Comparison of ENCODE assay signal across 8 cellular contexts in the genomic region with DNA sequence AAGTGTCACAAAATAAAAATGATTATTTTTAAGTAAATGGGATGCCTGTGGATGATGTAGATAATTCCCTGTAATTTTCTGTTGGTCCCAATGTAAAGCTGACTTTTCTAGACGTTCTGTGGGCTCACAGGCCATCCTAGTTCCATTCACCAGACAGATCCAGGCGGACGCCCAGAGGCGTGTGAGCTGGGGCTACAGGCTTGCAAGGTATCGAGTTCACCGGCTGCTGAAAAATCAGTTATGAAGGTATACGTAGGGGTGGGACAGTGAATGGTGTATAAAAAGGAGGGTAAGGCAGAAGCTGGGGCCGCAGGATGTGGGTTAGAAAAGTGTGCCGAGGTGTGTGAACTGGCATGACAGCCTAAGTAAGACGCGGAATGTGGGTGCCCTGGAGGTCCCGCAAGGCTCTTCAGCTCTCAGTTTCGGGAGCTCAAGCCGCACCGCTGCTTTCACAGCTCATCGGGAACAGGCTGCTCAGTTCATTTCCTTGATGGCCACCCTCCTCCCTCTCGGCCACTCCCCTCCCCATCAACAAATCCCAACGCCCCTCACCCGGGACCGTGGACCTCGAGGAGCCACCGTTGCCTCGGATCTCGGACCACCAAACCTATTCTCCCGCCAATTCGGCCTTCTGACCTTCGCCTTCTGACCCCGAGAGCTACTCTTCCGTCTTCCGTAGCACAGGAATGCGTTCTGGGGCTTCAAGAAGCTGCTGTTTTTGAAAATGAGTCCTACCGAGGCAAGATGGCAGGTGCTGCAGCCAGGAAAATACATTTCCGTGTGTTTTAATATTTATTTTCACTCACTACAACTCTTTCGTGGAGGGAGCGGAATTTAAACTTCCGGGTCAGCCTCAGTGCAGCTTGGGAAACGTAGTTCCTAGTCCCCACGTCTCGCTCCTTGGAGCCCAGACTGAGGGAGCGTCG. TPM values are rescaled to one million over a fixed set of nuclear protein-coding genes. Genes with fewer than 3 reads are reported as not detected.
A peak's percentile ranks its signal among the peaks of the same experiment; 100 is the strongest.
DNase-seq lines count a peak whose midpoint lies in the region; ATAC-seq and TF ChIP-seq lines count a peak whose summit lies in the region.

A gene with protein sequence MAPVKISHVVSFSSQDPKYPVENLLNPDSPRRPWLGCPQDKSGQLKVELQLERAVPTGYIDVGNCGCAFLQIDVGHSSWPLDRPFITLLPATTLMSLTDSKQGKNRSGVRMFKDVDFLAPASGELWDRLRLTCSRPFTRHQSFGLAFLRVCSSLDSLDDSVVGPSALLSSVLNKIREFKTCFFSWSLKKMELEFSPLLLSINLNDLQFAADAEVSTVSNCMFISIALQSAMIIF (minus strand): TSS at position 782 of the 926 bp plus-strand sequence. CDS start 5,241 bp downstream, outside the sequence.

- TF ChIP-seq RAD21 in IMR-90 (IDR thresholded peaks at IDR 0.05; ENCODE audit: low read length): no peak

- H4K20me1 ChIP-seq in DND-41 (ENCODE audit: insufficient read depth, low read length): 0 out of 2 replicates have a peak, but pooled peaks cover 4% of the 10 kb centered on the region
- peaks cover 15% of the 10 kb centered on the region; the same call in 1 of the 2 replicates for H4K20me1 ChIP-seq in IMR-90 (ENCODE audit: insufficient read depth, low read length)
- 0 out of 2 replicates have a peak, but pooled peaks cover 3% of the 10 kb centered on the region for H4K20me1 ChIP-seq in OCI-LY7 (ENCODE audit: insufficient read depth, low read length)
- H4K20me1 ChIP-seq in neural progenitor cell (ENCODE audit: low read depth): peaks cover 27% of the 10 kb centered on the region

- H2AFZ ChIP-seq in DND-41 (ENCODE audit: low read depth, low read length) (peak within 1 kb of the TSS; percentile 94), IMR-90 (replicated peaks; ENCODE audit: low read length, poor library complexity) (peak within 1 kb of the TSS; percentile 98), OCI-LY7 (ENCODE audit: low read length) (peak within 1 kb of the TSS; percentile 79; the same call in 1 of the 2 replicates), neural progenitor cell (replicated peaks) (peak within 1 kb of the TSS; percentile 100)

- peak within 1 kb of the TSS; percentile 82 for H3K9ac ChIP-seq in DND-41 (ENCODE audit: low read depth, low read length)
- H3K9ac ChIP-seq in IMR-90 (ENCODE audit: low read depth, low read length): peak within 1 kb of the TSS; percentile 92
- peak within 1 kb of the TSS; percentile 82 for H3K9ac ChIP-seq in neural progenitor cell

- H3K9me1 ChIP-seq in IMR-90 (ENCODE audit: insufficient read depth, low read length): peaks cover 12% of the 10 kb centered on the region

- peak within 1 kb of the TSS; percentile 97 for H3K4me3 Mint-ChIP-seq in neural progenitor cell

- peak within 1 kb of the TSS; percentile 86 for H2AK5ac ChIP-seq in IMR-90 (ENCODE audit: low read depth, low read length)

- no peaks in the 10 kb centered on the region for H3K9me3 Mint-ChIP-seq in neural progenitor cell

- peak within 1 kb of the TSS; percentile 83 to 99 for H4K8ac ChIP-seq in IMR-90 (ENCODE audit: low read depth in 2 of 2, low read length in 2 of 2)

- H3K56ac ChIP-seq in IMR-90 (ENCODE audit: extremely low read depth, insufficient read depth, low read length): peak within 1 kb of the TSS; percentile 99

- BruUV-seq in IMR-90 (replicated peaks; lab: Mats Ljungman, UMichigan) (no TSS peak), OCI-LY7 (replicated peaks; lab: Mats Ljungman, UMichigan) (TSS peak; percentile 89)

- intact Hi-C loops in IMR-90 (cut with micrococcal nuclease) (no loop called here), OCI-LY7 (cut with micrococcal nuclease; ENCODE audit: unreplicated experiment) (loop anchor here (1.0 kb wide), 1 partner anchor 141 kb away; no protein-coding TSS in a partner anchor)

- H2BK15ac ChIP-seq in IMR-90 (ENCODE audit: low read depth, low read length): peak within 1 kb of the TSS; percentile 92; the same call in 2 of the 3 replicates

- CTCF ChIA-PET in IMR-90 (lab: Yijun Ruan, JAX) (interaction anchor here (0.5 to 1.1 kb wide), 3 partner anchors 10 to 217 kb away, joined by 3 to 4 read pairs (median 4); no protein-coding TSS in a partner anchor), OCI-LY7 (lab: Charles Lee; ENCODE audit: unreplicated experiment) (interaction anchor here (1.3 kb wide), 1 partner anchor 49 kb away, joined by 4 read pairs; no protein-coding TSS in a partner anchor)

- in situ Hi-C loops in IMR-90 (cut with MboI; ENCODE audit: low sequenced_read_pairs): loop anchor here (10.0 kb wide), 1 partner anchor 57 kb away; no protein-coding TSS in a partner anchor

- no peaks in the 10 kb centered on the region for H3K27me3 ChIP-seq in DND-41 (ENCODE audit: insufficient read depth, low read length, poor library complexity)
- H3K27me3 ChIP-seq in IMR-90 (ENCODE audit: control insufficient read depth, insufficient read depth, low read length): no peaks in the 10 kb centered on the region
- no peaks in the 10 kb centered on the region for H3K27me3 ChIP-seq in neural progenitor cell

- peak within 1 kb of the TSS; percentile 100 for H3K27ac Mint-ChIP-seq in neural progenitor cell

- DNase-seq in DND-41 (no peak), IMR-90 (peak; percentile 90), OCI-LY7 (ENCODE audit: low spot score) (peak; percentile 92), fibroblast of the aortic adventitia (ENCODE audit: low read depth) (peak; percentile 90), neural progenitor cell (ENCODE audit: low spot score) (peak; percentile 91)
- DNase-seq in activated T-cell treated with anti-CD3 and anti-CD28 coated beads, Interleukin-2, amount 50 U/mL, for 48 hours: peak; percentile 85

- peak within 1 kb of the TSS; percentile 96 for H3K27ac ChIP-seq in DND-41 (ENCODE audit: low read length)
- H3K27ac ChIP-seq in IMR-90 (ENCODE audit: insufficient read depth, low read length): peak within 1 kb of the TSS; percentile 93
- peak within 1 kb of the TSS; percentile 76 for H3K27ac ChIP-seq in OCI-LY7 (ENCODE audit: low read depth, low read length, poor library complexity, severe bottlenecking)
- H3K27ac ChIP-seq in neural progenitor cell: peak within 1 kb of the TSS; percentile 90
- H3K27ac ChIP-seq in temporal lobe (ENCODE audit: low read depth, low read length): peak within 1 kb of the TSS; percentile 72

- H2AK9ac ChIP-seq in IMR-90 (replicated peaks; ENCODE audit: low read depth, low read length, poor library complexity): peak within 1 kb of the TSS; percentile 97

- peak within 1 kb of the TSS; percentile 87 for H2BK20ac ChIP-seq in IMR-90 (ENCODE audit: low read depth, low read length)

- no peaks in the 10 kb centered on the region for H3K9me2 ChIP-seq in OCI-LY7 (ENCODE audit: insufficient read depth, low read length)

- POLR2A ChIA-PET in IMR-90 (lab: Charles Lee; ENCODE audit: unreplicated experiment) (no interaction called here), OCI-LY7 (lab: Charles Lee) (interaction anchor here (0.6 to 1.9 kb wide), 11 partner anchors 10 to 960 kb away, joined by 3 to 6 read pairs (median 3); no protein-coding TSS in a partner anchor)

- peaks cover 2% of the 10 kb centered on the region for H3K36me3 Mint-ChIP-seq in neural progenitor cell

- H3K14ac ChIP-seq in IMR-90 (replicated peaks; ENCODE audit: low read depth, low read length): peak within 1 kb of the TSS; percentile 93

- no peak for TF ChIP-seq POLR2A in IMR-90 (IDR thresholded peaks at IDR 0.05; ENCODE audit: low read depth, low read length)

- peak within 1 kb of the TSS; percentile 84 for H4K5ac ChIP-seq in IMR-90 (ENCODE audit: low read depth, low read length)

- peak within 1 kb of the TSS; percentile 93 for H2BK120ac ChIP-seq in IMR-90 (ENCODE audit: low read depth, low read length)

- H3K4me1 Mint-ChIP-seq in neural progenitor cell: peaks cover 24% of the 10 kb centered on the region

- H3K4me3 ChIP-seq in DND-41 (ENCODE audit: low read depth in 1 of 2, low read length in 2 of 2) (peak within 1 kb of the TSS; percentile 78 to 90), IMR-90 (ENCODE audit: insufficient read depth, low read depth, low read length) (peak within 1 kb of the TSS; percentile 79), OCI-LY7 (ENCODE audit: low read depth, low read length, poor library complexity, severe bottlenecking) (peak within 1 kb of the TSS; percentile 88), fibroblast of the aortic adventitia (ENCODE audit: low read depth, low read length) (peak within 1 kb of the TSS; percentile 99), neural progenitor cell (peak within 1 kb of the TSS; percentile 81)

- H3K4me1 ChIP-seq in DND-41 (ENCODE audit: insufficient read depth, low read length) (peaks cover 31% of the 10 kb centered on the region), IMR-90 (ENCODE audit: control insufficient read depth, insufficient read depth, low read length) (peaks cover 4% of the 10 kb centered on the region), OCI-LY7 (ENCODE audit: insufficient read depth, low read length, poor library complexity, severe bottlenecking) (peaks cover 31% of the 10 kb centered on the region), neural progenitor cell (peaks cover 13% of the 10 kb centered on the region)

- H3K4me2 ChIP-seq in DND-41 (ENCODE audit: insufficient read depth, low read length) (peak within 1 kb of the TSS; percentile 96), IMR-90 (ENCODE audit: low read depth, low read length) (peak within 1 kb of the TSS; percentile 89), OCI-LY7 (ENCODE audit: low read length) (peak within 1 kb of the TSS; percentile 86), neural progenitor cell (peak within 1 kb of the TSS; percentile 96)

- peak within 1 kb of the TSS; percentile 97 for H2BK5ac ChIP-seq in IMR-90 (ENCODE audit: low read depth, low read length, poor library complexity, severe bottlenecking)

- dilution Hi-C loops in IMR-90 (cut with HindIII; ENCODE audit: low sequenced_read_pairs, unreplicated experiment): no loop called here

- peak within 1 kb of the TSS; percentile 85 for H3K18ac ChIP-seq in IMR-90 (ENCODE audit: low read depth, low read length)

- no peaks in the 10 kb centered on the region for H3F3A ChIP-seq in neural progenitor cell (ENCODE audit: low read depth)

- 2% methylated on average over 18 of the region's 41 CpGs; no CpG with 5 or more reads in 1 of the 2 experiments for WGBS in IMR-90 (ENCODE audit: extremely low coverage in 2 of 2, insufficient read length in 1 of 2), 2 experiments

- peaks cover 65% of the 10 kb centered on the region for H3K79me2 ChIP-seq in DND-41 (ENCODE audit: insufficient read depth, low read length)
- H3K79me2 ChIP-seq in OCI-LY7 (ENCODE audit: insufficient read depth, low read depth, low read length): peaks cover 56% of the 10 kb centered on the region
- H3K79me2 ChIP-seq in neural progenitor cell (ENCODE audit: low read depth): peaks cover 60% of the 10 kb centered on the region

- TF ChIP-seq CTCF in DND-41 (IDR thresholded peaks at IDR 0.05; ENCODE audit: borderline replicate concordance, extremely low read depth, low read length, poor library complexity, severe bottlenecking) (no peak), IMR-90 (conservative IDR thresholded peaks at IDR 0.05; ENCODE audit: low read depth, low read length) (no peak), OCI-LY7 (conservative IDR thresholded peaks at IDR 0.05; ENCODE audit: low read length) (no peak), fibroblast of the aortic adventitia (IDR thresholded peaks at IDR 0.05; ENCODE audit: insufficient read depth, low read length) (no peak), neural progenitor cell (IDR thresholded peaks at IDR 0.05) (no peak)

- peaks cover 15% of the 10 kb centered on the region for H3K36me3 ChIP-seq in DND-41 (ENCODE audit: insufficient read depth, low read length)
- no peaks in the 10 kb centered on the region for H3K36me3 ChIP-seq in IMR-90 (ENCODE audit: control insufficient read depth, insufficient read depth, low read length)
- peaks cover 30% of the 10 kb centered on the region for H3K36me3 ChIP-seq in OCI-LY7 (ENCODE audit: insufficient read depth, low read length)
- H3K36me3 ChIP-seq in neural progenitor cell: no peaks in the 10 kb centered on the region

- H3K27me3 Mint-ChIP-seq in neural progenitor cell (ENCODE audit: insufficient read depth, low read depth): peaks cover 5% of the 10 kb centered on the region

- H3K79me1 ChIP-seq in IMR-90 (ENCODE audit: low read depth in 1 of 2, low read length in 2 of 2): peaks cover 21 to 47% of the 10 kb centered on the region in 2 experiments; a peak in 3 of 4 replicates

- H3K4ac ChIP-seq in IMR-90 (ENCODE audit: low read depth, low read length): peak within 1 kb of the TSS; percentile 94

- H4K91ac ChIP-seq in IMR-90 (ENCODE audit: insufficient read depth, low read depth, low read length): peak within 1 kb of the TSS; percentile 96

- peak; percentile 83 for ATAC-seq in DND-41 (ENCODE audit: insufficient read depth, low read depth)
- peak; percentile 70 for ATAC-seq in GM21619 (IDR thresholded peaks at IDR 0.05; ENCODE audit: unreplicated experiment)
- ATAC-seq in IMR-90 (ENCODE audit: low read depth): peak; percentile 91

- H3K9me3 ChIP-seq in DND-41 (ENCODE audit: insufficient read depth, low read length, severe bottlenecking) (no peaks in the 10 kb centered on the region), IMR-90 (ENCODE audit: control insufficient read depth, insufficient read depth, low read length) (no peaks in the 10 kb centered on the region), OCI-LY7 (ENCODE audit: low read length) (no peaks in the 10 kb centered on the region), neural progenitor cell (ENCODE audit: low read depth) (no peaks in the 10 kb centered on the region)

- peak within 1 kb of the TSS; percentile 88 for H3K23ac ChIP-seq in IMR-90 (ENCODE audit: low read depth, low read length)

RNA-seq across cellular contexts. Expression of the gene that starts here (rescaled TPM):
- 7.2 and 8.8 TPM in 2 replicates for total RNA-seq in IMR-90 (2012; rRNA removed)
- 2.0 and 2.5 TPM in 2 replicates for polyA plus RNA-seq in IMR-90 (2012; rRNA removed)
- polyA plus RNA-seq in IMR-90 (2012; cell fraction: cytosol; rRNA removed): 1.3 and 1.9 TPM in 2 replicates
- polyA plus RNA-seq in IMR-90 (2012; cell fraction: nucleus; rRNA removed; ENCODE audit: low replicate concordance): 2.8 and 9.3 TPM in 2 replicates
- 32.2 and 33.3 TPM in 2 replicates for total RNA-seq in OCI-LY7 (2014; rRNA removed; shearing (Covaris generic))
- total RNA-seq in OCI-LY7 (2022): 33.4 and 37.0 TPM in 2 replicates
- total RNA-seq in fibroblast of the aortic adventitia (ENCODE audit: low replicate concordance): 3.5 and 13.0 TPM in 2 replicates
- total RNA-seq in neural progenitor cell (ENCODE audit: low replicate concordance): 6.6 and 14.8 TPM in 2 replicates
- 5.9 TPM for total RNA-seq in temporal lobe
